Comparison of ENCODE assay signal across 8 cellular contexts in genomic region chr9:129436751-129437625, GRCh38.
DNase-seq lines count a peak whose midpoint lies in the region; ATAC-seq and TF ChIP-seq lines count a peak whose summit lies in the region.

No MANE protein-coding gene starts in this region.

- in situ Hi-C loops in KBM-7 (cut with MboI; ENCODE audit: low pct_unique_long_range_greater_than_20kb, low sequenced_read_pairs), result no loop called here

- POLR2A ChIA-PET in activated CD8-positive, alpha-beta T cell treated with anti-CD3 and anti-CD28 coated beads, Interleukin-2, amount 10 ng/mL, durations not matched to agents 7 days and 5 days (lab: Charles Lee), result interaction anchor here (0.9 kb wide), 1 partner anchor 23 kb away, joined by 4 read pairs; no protein-coding TSS in a partner anchor

- peak overlapping the region; percentile 62 for H3K4me3 Mint-ChIP-seq in activated CD8-positive, alpha-beta T cell treated with anti-CD3 and anti-CD28 coated beads, Interleukin-2, amount 10 ng/mL, durations not matched to agents 7 days and 5 days
- H3K4me3 Mint-ChIP-seq in type B pancreatic cell, result peak overlapping the region; percentile 88

- peak; percentile 71 for ATAC-seq in activated CD8-positive, alpha-beta T cell treated with anti-CD3 and anti-CD28 coated beads, Interleukin-2, amount 10 ng/mL, durations not matched to agents 7 days and 5 days

- no peaks in the 10 kb centered on the region for H3K9me3 Mint-ChIP-seq in activated CD8-positive, alpha-beta T cell treated with anti-CD3 and anti-CD28 coated beads, Interleukin-2, amount 10 ng/mL, durations not matched to agents 7 days and 5 days (ENCODE audit: insufficient read depth)
- no peaks in the 10 kb centered on the region for H3K9me3 Mint-ChIP-seq in type B pancreatic cell

- no peak overlapping the region for H3K27ac Mint-ChIP-seq in activated CD8-positive, alpha-beta T cell treated with anti-CD3 and anti-CD28 coated beads, Interleukin-2, amount 10 ng/mL, durations not matched to agents 7 days and 5 days
- H3K27ac Mint-ChIP-seq in type B pancreatic cell, result peak overlapping the region; percentile 79

- peaks cover 55% of the 10 kb centered on the region for H3K27me3 Mint-ChIP-seq in activated CD8-positive, alpha-beta T cell treated with anti-CD3 and anti-CD28 coated beads, Interleukin-2, amount 10 ng/mL, durations not matched to agents 7 days and 5 days (ENCODE audit: low read depth)
- peaks cover 20% of the 10 kb centered on the region for H3K27me3 Mint-ChIP-seq in type B pancreatic cell

- H3K9ac ChIP-seq in BLaER1 (0 out of 2 replicates have a peak overlapping the region, but pooled peaks have one; percentile 24), muscle layer of colon (ENCODE audit: low read length) (peak overlapping the region; percentile 37)

- peaks cover 52% of the 10 kb centered on the region for H3K4me1 ChIP-seq in BLaER1
- H3K4me1 ChIP-seq in esophagus (ENCODE audit: control insufficient read depth in 2 of 2, insufficient read depth in 2 of 2, low read length in 1 of 2), result peaks cover 0 to 10% of the 10 kb centered on the region in 2 donors
- H3K4me1 ChIP-seq in muscle layer of colon (ENCODE audit: insufficient read depth, low read length), result peaks cover 15% of the 10 kb centered on the region

- CTCF ChIA-PET in activated CD8-positive, alpha-beta T cell treated with anti-CD3 and anti-CD28 coated beads, Interleukin-2, amount 10 ng/mL, durations not matched to agents 7 days and 5 days (lab: Charles Lee), result interaction anchor here (0.7 kb wide), 1 partner anchor 22 kb away, joined by 4 read pairs; no protein-coding TSS in a partner anchor

- 1 to 2% methylated on average over 73 to 78 of the region's 78 CpGs for WGBS in esophagus, 2 donors

- H3K4me3 ChIP-seq in BLaER1, result peak overlapping the region; percentile 64
- peak overlapping the region; percentile 38 to 40 for H3K4me3 ChIP-seq in esophagus (ENCODE audit: low read depth in 1 of 2, low read length in 2 of 2)
- H3K4me3 ChIP-seq in muscle layer of colon (ENCODE audit: low read depth in 1 of 2, low read length in 2 of 2), result peak overlapping the region; percentile 55 to 59

- 0 out of 2 replicates have a peak, but pooled peaks cover 8% of the 10 kb centered on the region for H4K20me1 ChIP-seq in BLaER1

- no peak overlapping the region for H3K27ac ChIP-seq in BLaER1
- H3K27ac ChIP-seq in esophagus (ENCODE audit: low read depth in 2 of 2, low read length in 1 of 2), result peak overlapping the region; percentile 22 to 33
- peak overlapping the region; percentile 38 for H3K27ac ChIP-seq in muscle layer of colon (ENCODE audit: low read depth, low read length)

- H3K36me3 ChIP-seq in BLaER1 (no peaks in the 10 kb centered on the region), esophagus (ENCODE audit: control insufficient read depth in 2 of 2, insufficient read depth in 2 of 2, low read length in 1 of 2) (no peaks in the 10 kb centered on the region), muscle layer of colon (ENCODE audit: insufficient read depth, low read length) (no peaks in the 10 kb centered on the region)

- no peaks in the 10 kb centered on the region for H3K36me3 Mint-ChIP-seq in activated CD8-positive, alpha-beta T cell treated with anti-CD3 and anti-CD28 coated beads, Interleukin-2, amount 10 ng/mL, durations not matched to agents 7 days and 5 days (ENCODE audit: low read depth)
- no peaks in the 10 kb centered on the region for H3K36me3 Mint-ChIP-seq in type B pancreatic cell

- DNase-seq in KBM-7 (peak; percentile 58), type B pancreatic cell (ENCODE audit: extremely low spot score, unreplicated experiment) (no peak), NCI-H146 (lab: John Stamatoyannopoulos, UW) (no peak), MV-4-11 (lab: John Stamatoyannopoulos, UW) (no peak)
- no peak for DNase-seq in activated CD8-positive, alpha-beta T cell treated with anti-CD3 and anti-CD28 coated beads, Interleukin-2, amount 10 ng/mL, durations not matched to agents 7 days and 5 days

- no peak for TF ChIP-seq CTCF in type B pancreatic cell (conservative IDR thresholded peaks at IDR 0.05)

- H3K27me3 ChIP-seq in BLaER1, result peaks cover 54% of the 10 kb centered on the region
- H3K27me3 ChIP-seq in esophagus (ENCODE audit: control insufficient read depth in 1 of 2, insufficient read depth in 2 of 2, low read length in 2 of 2), result no peaks in the 10 kb centered on the region
- H3K27me3 ChIP-seq in muscle layer of colon (ENCODE audit: control insufficient read depth in 1 of 2, insufficient read depth in 2 of 2, low read length in 2 of 2), result no peaks in the 10 kb centered on the region

- H3K9me3 ChIP-seq in BLaER1, result peaks cover 5% of the 10 kb centered on the region; the same call in 1 of the 2 replicates
- H3K9me3 ChIP-seq in esophagus (ENCODE audit: control insufficient read depth in 2 of 2, insufficient read depth in 1 of 2, low read depth in 1 of 2, low read length in 1 of 2), result no peaks in the 10 kb centered on the region
- no peaks in the 10 kb centered on the region for H3K9me3 ChIP-seq in muscle layer of colon (ENCODE audit: low read length)

- H3K4me2 ChIP-seq in BLaER1, result peak overlapping the region; percentile 75

- peaks cover 36% of the 10 kb centered on the region for H3K4me1 Mint-ChIP-seq in activated CD8-positive, alpha-beta T cell treated with anti-CD3 and anti-CD28 coated beads, Interleukin-2, amount 10 ng/mL, durations not matched to agents 7 days and 5 days (ENCODE audit: low read depth)
- H3K4me1 Mint-ChIP-seq in type B pancreatic cell (ENCODE audit: unreplicated experiment), result peaks cover 47% of the 10 kb centered on the region
